ENCODE assay signal across 17 cellular contexts in genomic region chr3:15204005-15204404, GRCh38. TPM values are rescaled to one million over a fixed set of nuclear protein-coding genes. Genes with fewer than 3 reads are reported as not detected.
DNase-seq lines count a peak whose midpoint lies in the region; TF ChIP-seq lines count a peak whose summit lies in the region.
"Had no signal": no experiment of that assay in that cellular context is flagged by ENCODE, and none has a peak within 500 bp of the region (broad histone marks: within the 10 kb centered on the region; RNA-seq: fewer than 3 reads in every experiment).

No MANE protein-coding gene starts in this region.

- no peak overlapping the region for H3K56ac ChIP-seq in H9 (ENCODE audit: insufficient read length, low read depth, low read length)

- DNase-seq in AG08396 (ENCODE audit: low spot score) (peak; percentile 10), HK-2 (ENCODE audit: unreplicated experiment) (peak; percentile 62), mesenchymal stem cell (peak; percentile 41), H9 (no peak), hypothalamus (lab: John Stamatoyannopoulos, UW) (no peak), NCI-H2227 (lab: John Stamatoyannopoulos, UW; ENCODE audit: unreplicated experiment) (no peak), DMS114 treated with DMSO at 0.1 percent for 48 hours (lab: John Stamatoyannopoulos, UW; ENCODE audit: unreplicated experiment) (no peak)
- DNase-seq: activated CD8-positive, alpha-beta T cell treated with anti-CD3 and anti-CD28 coated beads for 36 hours; activated T-cell treated with anti-CD3 and anti-CD28 coated beads, Interleukin-2, amount 50 U/mL, for 48 hours; foreskin melanocyte; lower lobe of right lung; NCI-H1092; NCI-H748 treated with DMSO at 0.1 percent for 48 hours; psoas muscle; stimulated activated naive CD8-positive, alpha-beta T cell treated with anti-CD3 and anti-CD28 coated beads, Interleukin-15, Interleukin-2, amounts not matched to agents 100 U/mL and 50 U/mL, for 24 hours; T-cell had no signal

- H3K27me3 ChIP-seq in mesenchymal stem cell (ENCODE audit: control insufficient read depth in 1 of 2, insufficient read depth in 1 of 2, low read length in 2 of 2) (peaks cover 0 to 3% of the 10 kb centered on the region in 2 experiments), H9 (ENCODE audit: insufficient read depth, low read length) (no peaks in the 10 kb centered on the region)

- no peaks in the 10 kb centered on the region for H3K9me3 Mint-ChIP-seq in brain
- no peaks in the 10 kb centered on the region; a peak in 1 of 5 replicates for H3K9me3 Mint-ChIP-seq in H9
- H3K9me3 Mint-ChIP-seq: activated CD8-positive, alpha-beta T cell treated with anti-CD3 and anti-CD28 coated beads for 36 hours; T-cell had no signal

- H3K18ac ChIP-seq in mesenchymal stem cell (ENCODE audit: low read depth in 1 of 2, low read length in 2 of 2): no peak overlapping the region
- no peak overlapping the region for H3K18ac ChIP-seq in H9 (ENCODE audit: insufficient read length, low read depth, low read length)

- H2AK5ac ChIP-seq in mesenchymal stem cell (ENCODE audit: low read length, severe bottlenecking) (no peak overlapping the region), H9 (ENCODE audit: insufficient read length, low read length) (no peak overlapping the region)

- peaks cover 0 to 5% of the 10 kb centered on the region in 2 experiments for H3K36me3 ChIP-seq in mesenchymal stem cell (ENCODE audit: control insufficient read depth in 1 of 2, insufficient read depth in 2 of 2, low read depth in 1 of 2, low read length in 2 of 2)

- no peak overlapping the region for H4K5ac ChIP-seq in H9 (ENCODE audit: insufficient read length, low read depth, low read length)

- H3K79me2 ChIP-seq in H9 (ENCODE audit: insufficient read depth, low read length): no peaks in the 10 kb centered on the region

- H3K4me3 Mint-ChIP-seq in brain (peak overlapping the region in 3 of 5 experiments; percentile 32 to 92 (median 91)), H9 (no peak overlapping the region)
- H3K4me3 Mint-ChIP-seq: activated CD8-positive, alpha-beta T cell treated with anti-CD3 and anti-CD28 coated beads for 36 hours; T-cell had no signal

- peaks cover 4% of the 10 kb centered on the region for H3K4me1 ChIP-seq in mesenchymal stem cell (ENCODE audit: control insufficient read depth, insufficient read depth, low read depth, low read length)
- no peaks in the 10 kb centered on the region for H3K4me1 ChIP-seq in H9 (ENCODE audit: insufficient read depth, low read length)

- H4K8ac ChIP-seq in mesenchymal stem cell (ENCODE audit: low read length): peak overlapping the region; percentile 60
- H4K8ac ChIP-seq in H9 (replicated peaks; ENCODE audit: insufficient read length, low read depth, low read length): no peak overlapping the region

- WGBS in mesenchymal stem cell: 27% methylated on average over 2 of the region's 3 CpGs
- WGBS in H9 (ENCODE audit: extremely low coverage, insufficient read length, low lambda C conversion rate): no CpG with 5 or more reads among the region's 3 CpGs

- H3K4me2 ChIP-seq in mesenchymal stem cell (ENCODE audit: low read length, poor library complexity, severe bottlenecking) (no peak overlapping the region), H9 (ENCODE audit: insufficient read depth, insufficient read length, low read length) (no peak overlapping the region)

- H4K91ac ChIP-seq in mesenchymal stem cell (ENCODE audit: low read length) (no peak overlapping the region), H9 (ENCODE audit: insufficient read length, low read depth, low read length) (no peak overlapping the region)

- H3K27me3 Mint-ChIP-seq in brain: peaks cover 10% of the 10 kb centered on the region
- peaks cover 3% of the 10 kb centered on the region; the same call in 1 of the 2 replicates for H3K27me3 Mint-ChIP-seq in H9 (ENCODE audit: low read depth)
- H3K27me3 Mint-ChIP-seq: activated CD8-positive, alpha-beta T cell treated with anti-CD3 and anti-CD28 coated beads for 36 hours; T-cell had no signal

- H3K4me1 Mint-ChIP-seq in brain: peaks cover 25% of the 10 kb centered on the region
- H3K4me1 Mint-ChIP-seq in H9: peaks cover 13 to 17% of the 10 kb centered on the region in 2 experiments

- H3K4ac ChIP-seq in mesenchymal stem cell (ENCODE audit: low read depth in 1 of 2, low read length in 2 of 2) (no peak overlapping the region), H9 (ENCODE audit: low read depth, low read length) (no peak overlapping the region)

- peaks cover 8% of the 10 kb centered on the region for H3K23me2 ChIP-seq in H9 (ENCODE audit: insufficient read length, low read depth, low read length, poor library complexity, severe bottlenecking)

- H2BK20ac ChIP-seq in H9 (ENCODE audit: low read depth, low read length, poor library complexity, severe bottlenecking): no peak overlapping the region

- H3K23ac ChIP-seq in mesenchymal stem cell (ENCODE audit: low read length in 2 of 2) (no peak overlapping the region), H9 (ENCODE audit: insufficient read length, low read depth, low read length) (no peak overlapping the region)

- no peaks in the 10 kb centered on the region for H3K36me3 Mint-ChIP-seq in brain
- peaks cover 0 to 2% (median 0%) of the 10 kb centered on the region in 3 experiments; a peak in 1 of 7 replicates for H3K36me3 Mint-ChIP-seq in H9 (ENCODE audit: insufficient read depth in 1 of 3, low read depth in 3 of 3)
- H3K36me3 Mint-ChIP-seq: T-cell had no signal

- H3K27ac Mint-ChIP-seq in brain (no peak overlapping the region), H9 (no peak overlapping the region)
- H3K27ac Mint-ChIP-seq: activated CD8-positive, alpha-beta T cell treated with anti-CD3 and anti-CD28 coated beads for 36 hours had no signal

- no peak overlapping the region for H3T11ph ChIP-seq in H9 (ENCODE audit: low read length)

- no peak overlapping the region for H2BK12ac ChIP-seq in mesenchymal stem cell (ENCODE audit: low read length in 2 of 2)
- no peak overlapping the region for H2BK12ac ChIP-seq in H9 (ENCODE audit: insufficient read length, low read depth, low read length)

- H2AFZ ChIP-seq in mesenchymal stem cell (ENCODE audit: low read depth, low read length) (no peak overlapping the region), H9 (ENCODE audit: low read length) (no peak overlapping the region)

- no peak overlapping the region for H2BK120ac ChIP-seq in mesenchymal stem cell (ENCODE audit: low read depth, low read length)
- no peak overlapping the region for H2BK120ac ChIP-seq in H9 (ENCODE audit: low read depth, low read length, poor library complexity, severe bottlenecking)

- H3K14ac ChIP-seq in mesenchymal stem cell (ENCODE audit: low read length in 2 of 2): no peak overlapping the region
- no peak overlapping the region for H3K14ac ChIP-seq in H9 (ENCODE audit: insufficient read depth, low read length)

- H3K9me3 ChIP-seq in mesenchymal stem cell (ENCODE audit: control insufficient read depth, low read length): no peaks in the 10 kb centered on the region
- H3K9me3 ChIP-seq in H9 (ENCODE audit: control insufficient read depth, low read depth, low read length): no peaks in the 10 kb centered on the region
- H3K9me3 ChIP-seq: lower lobe of right lung, psoas muscle had no signal

- H3K27ac ChIP-seq in mesenchymal stem cell (ENCODE audit: low read length, poor library complexity, severe bottlenecking) (no peak overlapping the region), H9 (ENCODE audit: insufficient read length, low read depth, low read length) (no peak overlapping the region)
- H3K27ac ChIP-seq: lower lobe of right lung, psoas muscle had no signal

- no peaks in the 10 kb centered on the region for H3K79me1 ChIP-seq in mesenchymal stem cell (replicated peaks; ENCODE audit: low read length, poor library complexity, severe bottlenecking)
- no peaks in the 10 kb centered on the region for H3K79me1 ChIP-seq in H9 (ENCODE audit: insufficient read depth, low read depth, low read length, poor library complexity, severe bottlenecking)

- H3K9ac ChIP-seq in mesenchymal stem cell (ENCODE audit: low read length): no peak overlapping the region
- no peak overlapping the region for H3K9ac ChIP-seq in H9 (ENCODE audit: extremely low read depth, insufficient read length, low read length)

- H2BK5ac ChIP-seq in mesenchymal stem cell (ENCODE audit: low read depth, low read length, poor library complexity, severe bottlenecking) (no peak overlapping the region), H9 (ENCODE audit: insufficient read length, low read length) (no peak overlapping the region)

- H2BK15ac ChIP-seq in mesenchymal stem cell (ENCODE audit: low read depth, poor library complexity, severe bottlenecking): no peak overlapping the region
- no peak overlapping the region for H2BK15ac ChIP-seq in H9 (ENCODE audit: low read depth, low read length)

- TF ChIP-seq CTCF in brain (conservative IDR thresholded peaks at IDR 0.05): no peak
- TF ChIP-seq CTCF in H9 (conservative IDR thresholded peaks at IDR 0.05): no peak

- H4K20me1 ChIP-seq in H9 (ENCODE audit: control insufficient read depth, insufficient read depth, insufficient read length): no peaks in the 10 kb centered on the region

- no peak overlapping the region for H3K4me3 ChIP-seq in mesenchymal stem cell (ENCODE audit: insufficient read depth in 1 of 2, low read depth in 1 of 2, low read length in 2 of 2)
- H3K4me3 ChIP-seq: lower lobe of right lung, psoas muscle had no signal

RNA-seq across cellular contexts. Expression of gene CAPN7, which starts 2.0 kb away (rescaled TPM):
- 5.8 TPM for polyA plus RNA-seq in brain (ENCODE audit: insufficient read depth, low read depth, low replicate concordance)
- 15.8 TPM for polyA plus RNA-seq in mesenchymal stem cell (2013, experiment 1 of 2)
- 16.4 TPM for polyA plus RNA-seq in mesenchymal stem cell (2013, experiment 2 of 2)
- total RNA-seq in H9 (2021): 25.2 and 26.1 TPM in 2 replicates

Comparison
In these comparisons a context has a peak if more than half of its experiments do, and no peak if none do; other contexts are left out.
1. DNase-seq: peak in AG08396 (single experiment), HK-2 (single experiment) and mesenchymal stem cell (single experiment); none in H9 (single experiment), hypothalamus (0 of 51), NCI-H2227 (single experiment) and DMS114 treated with DMSO at 0.1 percent for 48 hours (single experiment).
2. H3K4me3 Mint-ChIP-seq: peak in brain (3 of 5); none in H9 (0 of 2).